In genomic region chr13:60282708-60283107, GRCh38 we compare ENCODE assay signal across 29 cellular contexts.
A peak's percentile ranks its signal among the peaks of the same experiment; 100 is the strongest.
DNase-seq lines count a peak whose midpoint lies in the region; ATAC-seq, FAIRE-seq and TF ChIP-seq lines count a peak whose summit lies in the region.
"Had no signal": no experiment of that assay in that cellular context is flagged by ENCODE, and none has a peak within 500 bp of the region (broad histone marks: within the 10 kb centered on the region; RNA-seq: fewer than 3 reads in every experiment).

No MANE protein-coding gene starts in this region.

- H3K79me2 ChIP-seq in HepG2 (ENCODE audit: insufficient read depth, low read length): no peaks in the 10 kb centered on the region
- H3K79me2 ChIP-seq in K562 (ENCODE audit: control insufficient read depth, insufficient read depth, low read length): no peaks in the 10 kb centered on the region

- no peak for TF ChIP-seq EP300 in HepG2 (IDR thresholded peaks at IDR 0.05; ENCODE audit: low read depth in 2 of 2, low read length in 2 of 2)
- TF ChIP-seq EP300 in HepG2 (CRISPR knock-in tag; IDR thresholded peaks at IDR 0.05; ENCODE audit: borderline replicate concordance): no peak
- no peak for TF ChIP-seq EP300 in K562 (IDR thresholded peaks at IDR 0.05; ENCODE audit: low read length)

- CTCF ChIA-PET in HepG2 (lab: Yijun Ruan, JAX; ENCODE audit: low intra/inter-chr PET ratio, low total read pairs): no interaction called here
- CTCF ChIA-PET in K562 (lab: Yijun Ruan, JAX; ENCODE audit: low intra/inter-chr PET ratio): no interaction called here

- H3K4me3 ChIP-seq in HepG2 (replicated peaks in 1 of 3; ENCODE audit: insufficient read depth in 1 of 3, low read depth in 2 of 3, low read length in 3 of 3) (no peak overlapping the region), right lobe of liver (no peak overlapping the region), K562 (no peak overlapping the region), psoas muscle (no peak overlapping the region)
- H3K4me3 ChIP-seq: A549, neural progenitor cell, spleen, upper lobe of right lung had no signal

- in situ Hi-C loops in HepG2 (cut with HindIII; ENCODE audit: extremely low pct_ligation_motif_present, low pct_unique_long_range_greater_than_20kb) (no loop called here), K562 (cut with MboI) (no loop called here)

- 41% methylated on average over 1 of the region's 1 CpG for WGBS in HepG2 (ENCODE audit: low lambda C conversion rate)
- 60% methylated on average over 1 of the region's 1 CpG for WGBS in right lobe of liver (ENCODE audit: insufficient coverage, low coverage, low lambda C conversion rate, missing lambda C conversion rate)
- WGBS in K562 (ENCODE audit: insufficient coverage, low coverage, missing lambda C conversion rate): no CpG with 5 or more reads among the region's 1 CpG
- 14 to 42% (median 36%) methylated on average over 1 of the region's 1 CpG for WGBS in psoas muscle, 3 donors

- H3K27me3 ChIP-seq in HepG2 (ENCODE audit: control insufficient read depth in 1 of 2, insufficient read depth in 2 of 2, low read length in 2 of 2) (peaks cover 0 to 5% of the 10 kb centered on the region in 2 experiments; a peak in 1 of 5 replicates), right lobe of liver (no peaks in the 10 kb centered on the region), K562 (ENCODE audit: control insufficient read depth in 2 of 2, insufficient read depth in 2 of 2, low read length in 2 of 2) (peaks cover 0 to 9% of the 10 kb centered on the region in 2 experiments; a peak in 1 of 5 replicates), psoas muscle (ENCODE audit: insufficient read depth in 3 of 3, low read length in 2 of 3) (no peaks in the 10 kb centered on the region)
- H3K27me3 ChIP-seq: neural progenitor cell, upper lobe of right lung had no signal

- BruUV-seq in HepG2 (replicated peaks; lab: Mats Ljungman, UMichigan) (no TSS peak), K562 (replicated peaks; lab: Mats Ljungman, UMichigan) (no TSS peak)

- H3K9me3 ChIP-seq in HepG2 (ENCODE audit: low read length): no peaks in the 10 kb centered on the region
- H3K9me3 ChIP-seq in right lobe of liver: no peaks in the 10 kb centered on the region
- no peaks in the 10 kb centered on the region for H3K9me3 ChIP-seq in K562 (replicated peaks; ENCODE audit: control insufficient read depth, insufficient read depth, low read depth, low read length)
- H3K9me3 ChIP-seq in psoas muscle: no peaks in the 10 kb centered on the region
- H3K9me3 ChIP-seq: A549, spleen, upper lobe of right lung had no signal

- no peaks in the 10 kb centered on the region for H3K4me1 ChIP-seq in HepG2 (ENCODE audit: insufficient read depth, low read length)
- H3K4me1 ChIP-seq in right lobe of liver: no peaks in the 10 kb centered on the region
- no peaks in the 10 kb centered on the region; a peak in 1 of 5 replicates for H3K4me1 ChIP-seq in K562 (replicated peaks in 1 of 2; ENCODE audit: control insufficient read depth in 2 of 2, insufficient read depth in 2 of 2, low read length in 2 of 2)
- H3K4me1 ChIP-seq in psoas muscle: no peaks in the 10 kb centered on the region
- H3K4me1 ChIP-seq: A549, neural progenitor cell, spleen, upper lobe of right lung had no signal

- no peaks in the 10 kb centered on the region for H3K9me1 ChIP-seq in K562 (ENCODE audit: control insufficient read depth, insufficient read depth, low read length)

- POLR2A ChIA-PET in HepG2 (lab: Yijun Ruan, JAX) (no interaction called here), K562 (lab: Yijun Ruan, JAX) (no interaction called here)

- TF ChIP-seq RAD21 in HepG2 (CRISPR knock-in tag; IDR thresholded peaks at IDR 0.05) (no peak), K562 (CRISPR knock-in tag; conservative IDR thresholded peaks at IDR 0.05 in 1 of 2, IDR thresholded peaks at IDR 0.05 in 1 of 2) (no peak)

- TF ChIP-seq CTCF in HepG2 (CRISPR knock-in tag; IDR thresholded peaks at IDR 0.05) (no peak), right lobe of liver (IDR thresholded peaks at IDR 0.05) (no peak), K562 (IDR thresholded peaks at IDR 0.05 in 2 of 3, conservative IDR thresholded peaks at IDR 0.05 in 1 of 3; ENCODE audit: insufficient read depth in 2 of 3, low read depth in 1 of 3, low read length in 3 of 3) (no peak), psoas muscle (IDR thresholded peaks at IDR 0.05) (no peak)

- H3K36me3 ChIP-seq in HepG2 (replicated peaks in 1 of 2; ENCODE audit: control insufficient read depth in 1 of 2, insufficient read depth in 2 of 2, low read length in 2 of 2) (no peaks in the 10 kb centered on the region), right lobe of liver (no peaks in the 10 kb centered on the region), K562 (ENCODE audit: control insufficient read depth, insufficient read depth, low read length) (no peaks in the 10 kb centered on the region), psoas muscle (ENCODE audit: insufficient read depth in 1 of 2, low read depth in 1 of 2) (no peaks in the 10 kb centered on the region)
- H3K36me3 ChIP-seq: neural progenitor cell, spleen, upper lobe of right lung had no signal

- H3K9ac ChIP-seq in HepG2 (ENCODE audit: insufficient read depth, low read depth, low read length): no peak overlapping the region
- no peak overlapping the region for H3K9ac ChIP-seq in K562 (ENCODE audit: insufficient read depth in 1 of 2, low read depth in 2 of 2, low read length in 2 of 2)
- H3K9ac ChIP-seq: neural progenitor cell had no signal

- H3K4me2 ChIP-seq in HepG2 (ENCODE audit: low read depth, low read length) (no peak overlapping the region), K562 (ENCODE audit: insufficient read depth, low read length) (no peak overlapping the region)
- H3K4me2 ChIP-seq: A549, neural progenitor cell had no signal

- TF ChIP-seq POLR2A in HepG2 (IDR thresholded peaks at IDR 0.05; ENCODE audit: insufficient read depth in 1 of 2, low read depth in 2 of 2, low read length in 2 of 2) (no peak), right lobe of liver (IDR thresholded peaks at IDR 0.05) (no peak), K562 (conservative IDR thresholded peaks at IDR 0.05) (no peak)

- no peaks in the 10 kb centered on the region for H4K20me1 ChIP-seq in HepG2 (ENCODE audit: insufficient read depth, low read length)
- H4K20me1 ChIP-seq in K562 (replicated peaks; ENCODE audit: control insufficient read depth, insufficient read depth, low read length): no peaks in the 10 kb centered on the region

- ATAC-seq in HepG2 (no peak), right lobe of liver (no peak), K562 (no peak), HG03432 (IDR thresholded peaks at IDR 0.05; ENCODE audit: unreplicated experiment) (no peak), GM21360 (IDR thresholded peaks at IDR 0.05; ENCODE audit: unreplicated experiment) (no peak), psoas muscle (no peak)
- ATAC-seq: A549; activated T-cell treated with anti-CD3 and anti-CD28 coated beads, Interleukin-2, amount 50 U/mL, for 72 hours; left lobe of liver; right cardiac atrium; stimulated activated naive CD8-positive, alpha-beta T cell treated with anti-CD3 and anti-CD28 coated beads, Interleukin-15, Interleukin-2, amounts not matched to agents 100 U/mL and 50 U/mL, for 24 hours; upper lobe of right lung had no signal

- intact Hi-C loops in HepG2 (cut with micrococcal nuclease; ENCODE audit: unreplicated experiment) (no loop called here), right lobe of liver (cut with DNase I) (no loop called here), K562 (cut with micrococcal nuclease) (no loop called here), psoas muscle (cut with DNase I) (no loop called here)

- DNase-seq in HepG2 (ENCODE audit: low spot score) (no peak), right lobe of liver (no peak), NCI-H345 (lab: John Stamatoyannopoulos, UW) (peak; percentile 86), K562 (ENCODE audit: extremely low read depth in 1 of 4, low spot score in 3 of 4) (no peak), HPDE6-E6E7 (ENCODE audit: extremely low spot score) (no peak), psoas muscle (no peak)
- DNase-seq: activated CD4-positive, alpha-beta T cell treated with anti-CD3 and anti-CD28 coated beads, Interleukin-2, amount 50 U/mL, for 48 hours; activated CD4-positive, CD25-positive, alpha-beta regulatory T cell treated with anti-CD3 and anti-CD28 coated beads, Interleukin-2, amount 50 U/mL, for 72 hours; activated naive CD4-positive, alpha-beta T cell treated with Interleukin-2 at 50 U/mL for 16 hours; activated T-cell treated with anti-CD3 and anti-CD28 coated beads, Interleukin-2, amount 50 U/mL, for 72 hours; CD4-positive, CD25-positive, alpha-beta regulatory T cell; central memory CD4-positive, alpha-beta T cell; cortex of kidney; effector memory CD4-positive, alpha-beta T cell; HCEC 1CT; immature natural killer cell; right cardiac atrium; SIG-M5; spleen; stimulated activated CD4-positive, alpha-beta T cell treated with anti-CD3 and anti-CD28 coated beads, Interleukin-2, amount 100 ng/mL, for 24 hours; stimulated activated naive CD8-positive, alpha-beta T cell treated with anti-CD3 and anti-CD28 coated beads, Interleukin-15, Interleukin-2, amounts not matched to agents 100 U/mL and 50 U/mL, for 24 hours; upper lobe of right lung had no signal

- no peak overlapping the region for H3K27ac ChIP-seq in HepG2 (ENCODE audit: extremely low read length, insufficient read depth, low read length)
- H3K27ac ChIP-seq in right lobe of liver: no peak overlapping the region
- H3K27ac ChIP-seq in K562 (ENCODE audit: extremely low read depth, low read depth, low read length): no peak overlapping the region
- no peak overlapping the region for H3K27ac ChIP-seq in psoas muscle
- H3K27ac ChIP-seq: A549, neural progenitor cell, spleen, upper lobe of right lung had no signal

- no peak for FAIRE-seq in HepG2 (lab: Jason Lieb, UNC)
- FAIRE-seq in K562 (lab: Jason Lieb, UNC): no peak
- FAIRE-seq: A549, GM12891, RCC 7860 had no signal

- H2AFZ ChIP-seq in HepG2 (ENCODE audit: low read length): no peak overlapping the region
- H2AFZ ChIP-seq in K562 (ENCODE audit: low read depth, low read length): no peak overlapping the region

TF ChIP-seq in K562, 482 proteins besides CTCF, POLR2A, EP300 and RAD21:
- TF ChIP-seq HNRNPK (IDR thresholded peaks at IDR 0.05; ENCODE audit: low read depth, low read length, poor library complexity, severe bottlenecking): peak; percentile 42
- no peak for TF ChIP-seq POLR2B (IDR thresholded peaks at IDR 0.05; ENCODE audit: low read depth, partially characterized antibody)

Comparison
In these comparisons a context has a peak if more than half of its experiments do, and no peak if none do; other contexts are left out.
1. Of the 241 proteins assayed by ChIP-seq in both HepG2 and K562: peak only in HepG2: none; only in K562: none; in both: HNRNPK; in neither: 240.